In genomic region chr15:63169796-63170195, GRCh38 we compare ENCODE assay signal across 19 cellular contexts.
"Had no signal": no experiment of that assay in that cellular context is flagged by ENCODE, and none has a peak within 500 bp of the region (broad histone marks: within the 10 kb centered on the region; RNA-seq: fewer than 3 reads in every experiment).

No MANE protein-coding gene starts in this region.

- H3K4me1 ChIP-seq: ascending aorta, breast epithelium, thyroid gland, uterus had no signal

- H3K4me3 ChIP-seq: ascending aorta, breast epithelium, thyroid gland, uterus had no signal

- ATAC-seq: activated T-cell treated with anti-CD3 and anti-CD28 coated beads, Interleukin-2, amount 50 U/mL, for 72 hours; esophagus mucosa; natural killer cell treated with Interleukin-12 subunit alpha and Interleukin-12 subunit beta and Interleukin-15 and Interleukin-18, amount 100 ng/mL, for 72 hours had no signal

- H3K9me3 ChIP-seq: ascending aorta, breast epithelium, thyroid gland, uterus had no signal

- H3K27ac ChIP-seq: ascending aorta, breast epithelium, thyroid gland, uterus, VCaP had no signal

- DNase-seq: activated CD4-positive, alpha-beta T cell treated with anti-CD3 and anti-CD28 coated beads for 1 hour; activated gamma-delta T cell; activated T-cell treated with anti-CD3 and anti-CD28 coated beads, Interleukin-2, amount 50 U/mL, for 72 hours; cerebellar nuclear complex; effector CD8-positive, alpha-beta T cell; mesenchymal stem cell; retina; stimulated activated CD4-positive, alpha-beta T cell treated with anti-CD3 and anti-CD28 coated beads, Interleukin-12 subunit alpha, Interleukin-12 subunit beta, amount 100 ng/mL, for 4 hours; stimulated activated CD4-positive, alpha-beta T cell treated with anti-CD3 and anti-CD28 coated beads, Interleukin-1b, Interleukin-23, amount 100 ng/mL, for 48 hours; stimulated activated CD8-positive, alpha-beta memory T cell treated with anti-CD3 and anti-CD28 coated beads, Interleukin-4, amount 100 ng/mL, for 48 hours; stimulated activated naive CD4-positive, alpha-beta T cell treated with Interleukin-2 at 50 U/mL for 16 hours; T-helper 2 cell; thyroid gland; uterus had no signal

- H3K36me3 ChIP-seq: ascending aorta, breast epithelium, thyroid gland, uterus had no signal

- H3K27me3 ChIP-seq: ascending aorta, breast epithelium, thyroid gland, uterus had no signal
